Comparison of ENCODE assay signal across 7 cellular contexts in the genomic region with DNA sequence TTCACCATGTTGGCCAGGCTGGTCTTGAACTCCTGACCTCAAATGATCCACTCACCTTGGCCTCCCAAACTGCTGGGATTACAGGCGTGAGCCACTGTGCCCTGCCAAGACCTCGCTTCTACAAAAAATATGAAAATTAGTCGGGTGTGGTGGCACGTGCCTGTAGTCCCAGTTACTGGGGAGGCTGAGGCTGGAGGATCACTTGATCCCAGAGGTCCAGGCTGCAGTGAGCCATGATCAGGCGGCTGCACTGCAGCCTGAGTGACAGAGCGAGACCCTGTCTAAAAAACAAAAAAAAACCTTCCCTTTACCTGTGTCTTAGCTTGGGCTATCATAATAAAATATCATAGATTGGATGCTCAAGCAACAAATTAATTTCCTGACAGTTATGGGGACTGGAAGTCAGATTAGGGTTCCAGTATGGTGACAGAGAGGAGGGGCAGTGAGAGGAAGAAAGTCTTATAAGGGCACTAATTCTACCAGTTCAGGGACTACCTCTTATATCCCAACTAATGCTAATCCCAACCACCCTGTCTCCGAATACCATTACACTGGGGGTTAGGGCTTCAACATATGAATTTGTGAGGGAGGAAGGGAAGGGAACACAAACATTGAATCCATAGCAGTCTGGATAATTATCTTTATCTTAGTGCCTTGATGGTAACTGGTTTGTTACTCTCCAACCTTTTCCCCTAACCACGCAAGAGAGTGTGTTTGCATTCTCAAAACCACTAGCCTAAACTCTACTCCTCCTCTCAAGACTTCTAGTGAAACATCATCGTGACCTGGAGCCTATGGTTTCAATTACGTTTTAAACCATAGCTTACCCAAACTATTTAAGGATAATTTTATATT. TPM values are rescaled to one million over a fixed set of nuclear protein-coding genes. Genes with fewer than 3 reads are reported as not detected.
DNase-seq lines count a peak whose midpoint lies in the region; ATAC-seq and TF ChIP-seq lines count a peak whose summit lies in the region.
"Had no signal": no experiment of that assay in that cellular context is flagged by ENCODE, and none has a peak within 500 bp of the region (broad histone marks: within the 10 kb centered on the region; RNA-seq: fewer than 3 reads in every experiment).

No MANE protein-coding gene starts in this region.

- WGBS in lung, 2 donors = 87 to 92% methylated on average over 10 of the region's 10 CpGs

- no peak for DNase-seq in CD4-positive, CD25-positive, alpha-beta regulatory T cell
- DNase-seq in SJCRH30 (no peak), lung (ENCODE audit: low spot score) (no peak), NCI-H2227 treated with DMSO at 0.1 percent for 48 hours (lab: John Stamatoyannopoulos, UW) (no peak), NCI-H526 treated with DMSO at 0.1 percent for 48 hours (lab: John Stamatoyannopoulos, UW) (no peak)

- H3K27me3 Mint-ChIP-seq in CD4-positive, CD25-positive, alpha-beta regulatory T cell = no peaks in the 10 kb centered on the region

- TF ChIP-seq CTCF in lung (IDR thresholded peaks at IDR 0.05; ENCODE audit: control extremely low read depth, extremely low read depth) = no peak

- H3K36me3 ChIP-seq in CD4-positive, CD25-positive, alpha-beta regulatory T cell (ENCODE audit: control insufficient read depth, insufficient read depth, low read length) = peaks cover 18% of the 10 kb centered on the region
- H3K36me3 ChIP-seq in SJCRH30 (peaks cover 4% of the 10 kb centered on the region), lung (ENCODE audit: control insufficient read depth in 2 of 2, insufficient read depth in 2 of 2, low read length in 2 of 2) (peaks cover 0 to 18% of the 10 kb centered on the region in 2 donors)

- H3K4me1 Mint-ChIP-seq in CD4-positive, CD25-positive, alpha-beta regulatory T cell = peaks cover 0 to 30% (median 14%) of the 10 kb centered on the region in 4 donors

- peak overlapping the region; percentile 84 for H3K4me3 ChIP-seq in CD4-positive, CD25-positive, alpha-beta regulatory T cell (ENCODE audit: low read depth, low read length)
- peak overlapping the region; percentile 68 for H3K4me3 ChIP-seq in SJCRH30
- no peak overlapping the region for H3K4me3 ChIP-seq in lung

- no peaks in the 10 kb centered on the region for H3K27me3 ChIP-seq in CD4-positive, CD25-positive, alpha-beta regulatory T cell (ENCODE audit: control insufficient read depth, insufficient read depth, low read length)
- H3K27me3 ChIP-seq in SJCRH30 (no peaks in the 10 kb centered on the region), lung (ENCODE audit: control insufficient read depth, insufficient read depth) (no peaks in the 10 kb centered on the region)

- H3K9me3 Mint-ChIP-seq in CD4-positive, CD25-positive, alpha-beta regulatory T cell = no peaks in the 10 kb centered on the region

- ATAC-seq in CD4-positive, CD25-positive, alpha-beta regulatory T cell (ENCODE audit: low read depth in 2 of 2) = no peak
- ATAC-seq in lung (ENCODE audit: insufficient read depth, low FRiP score) (no peak), HG03469 (IDR thresholded peaks at IDR 0.05; ENCODE audit: unreplicated experiment) (no peak)

- H3K27ac ChIP-seq in CD4-positive, CD25-positive, alpha-beta regulatory T cell (ENCODE audit: insufficient read depth, low read length, poor library complexity, severe bottlenecking) = peak overlapping the region; percentile 74
- no peak overlapping the region for H3K27ac ChIP-seq in SJCRH30
- H3K27ac ChIP-seq in lung (ENCODE audit: low read depth in 1 of 2, low read length in 1 of 2) = peak overlapping the region; percentile 91

- no peaks in the 10 kb centered on the region for H3K9me3 ChIP-seq in CD4-positive, CD25-positive, alpha-beta regulatory T cell (ENCODE audit: control insufficient read depth in 2 of 2, low read length in 2 of 2)
- no peaks in the 10 kb centered on the region for H3K9me3 ChIP-seq in SJCRH30 (replicated peaks)
- no peaks in the 10 kb centered on the region for H3K9me3 ChIP-seq in lung (ENCODE audit: control insufficient read depth in 2 of 2, insufficient read depth in 1 of 2, low read length in 1 of 2)

- peak overlapping the region; percentile 89 to 94 (median 92) for H3K4me3 Mint-ChIP-seq in CD4-positive, CD25-positive, alpha-beta regulatory T cell

- H3K4me1 ChIP-seq in CD4-positive, CD25-positive, alpha-beta regulatory T cell (ENCODE audit: control insufficient read depth, insufficient read depth, low read length, poor library complexity, severe bottlenecking) = peaks cover 16% of the 10 kb centered on the region
- H3K4me1 ChIP-seq in SJCRH30 (peaks cover 4% of the 10 kb centered on the region; the same call in 1 of the 2 replicates), lung (ENCODE audit: control insufficient read depth in 2 of 2, insufficient read depth in 2 of 2, low read length in 2 of 2) (peaks cover 0 to 3% of the 10 kb centered on the region in 2 donors)

- H3K27ac Mint-ChIP-seq in CD4-positive, CD25-positive, alpha-beta regulatory T cell = peak overlapping the region; percentile 43 to 96 (median 96)

- H3K36me3 Mint-ChIP-seq in CD4-positive, CD25-positive, alpha-beta regulatory T cell = peaks cover 8% of the 10 kb centered on the region

RNA-seq across cellular contexts. Expression of a gene that starts 1.0 kb away (rescaled TPM):
- 29.2 TPM for total RNA-seq in CD4-positive, CD25-positive, alpha-beta regulatory T cell
- 100 to 1,000 TPM in 1 of 4 donors, 10 to 100 TPM in 3; 87.3 to 102 (median 92.2) TPM for polyA plus RNA-seq in CD4-positive, CD25-positive, alpha-beta regulatory T cell
- total RNA-seq in SJCRH30 (2014; rRNA removed; shearing (Covaris generic)) = 29.7 and 30.1 TPM in 2 replicates
- 10 to 100 TPM; 38.1 to 95.8 TPM for total RNA-seq in lung
- polyA plus RNA-seq in lung = 10 to 100 TPM; 74.1 to 83.5 TPM

RNA-seq across cellular contexts. Expression of a gene that starts 10.7 kb away (rescaled TPM):
- 27.5 TPM for total RNA-seq in CD4-positive, CD25-positive, alpha-beta regulatory T cell
- 10 to 100 TPM; 20.2 to 34.6 (median 27.6) TPM for polyA plus RNA-seq in CD4-positive, CD25-positive, alpha-beta regulatory T cell
- 22.8 and 25.1 TPM in 2 replicates for total RNA-seq in SJCRH30 (2014; rRNA removed; shearing (Covaris generic))
- 10 to 100 TPM; 11.9 to 30.6 TPM for total RNA-seq in lung
- polyA plus RNA-seq in lung = 10 to 100 TPM; 18.6 to 34.3 TPM

RNA-seq across cellular contexts. Expression of a gene that starts 11.0 kb away (rescaled TPM):
- total RNA-seq in CD4-positive, CD25-positive, alpha-beta regulatory T cell = 2.3 TPM
- under 1 TPM in 3 of 4 donors, not detected in 1; 0.34 to 0.65 (median 0.35) TPM for polyA plus RNA-seq in CD4-positive, CD25-positive, alpha-beta regulatory T cell
- not detected in 2 replicates for total RNA-seq in SJCRH30 (2014; rRNA removed; shearing (Covaris generic))
- under 1 TPM in 1 of 2 donors, not detected in 1; 0.23 TPM for total RNA-seq in lung
- under 1 TPM; 0.12 to 0.31 TPM for polyA plus RNA-seq in lung
- total RNA-seq: posterior vena cava had no signal

RNA-seq across cellular contexts. Expression of a gene that starts 18.2 kb away (rescaled TPM):
- total RNA-seq in CD4-positive, CD25-positive, alpha-beta regulatory T cell = 0.10 TPM
- under 1 TPM; 0.05 to 0.98 (median 0.41) TPM for polyA plus RNA-seq in CD4-positive, CD25-positive, alpha-beta regulatory T cell
- total RNA-seq in SJCRH30 (2014; rRNA removed; shearing (Covaris generic)) = 16.8 and 21.3 TPM in 2 replicates
- 1 to 10 TPM; 1.0 to 3.4 TPM for total RNA-seq in lung
- polyA plus RNA-seq in lung = 1 to 10 TPM in 1 of 2 donors, under 1 TPM in 1; 0.42 to 1.3 TPM

RNA-seq across cellular contexts. Expression of a gene that starts 28.7 kb away (rescaled TPM):
- total RNA-seq in CD4-positive, CD25-positive, alpha-beta regulatory T cell = not detected
- polyA plus RNA-seq in CD4-positive, CD25-positive, alpha-beta regulatory T cell = not detected
- total RNA-seq in SJCRH30 (2014; rRNA removed; shearing (Covaris generic)) = 0.20 and 0.23 TPM in 2 replicates
- under 1 TPM in 1 of 2 donors, not detected in 1; 0.18 TPM for total RNA-seq in lung
- polyA plus RNA-seq in lung = under 1 TPM; 0.24 to 0.31 TPM
